Comparison of ENCODE assay signal across 1 cellular context in genomic region chr17:75855310-75856061, GRCh38.
TF ChIP-seq lines count a peak whose summit lies in the region.

Gene WBP2, minus strand, starts transcription at chr17:75855335. Its CDS starts 38 bp downstream, at chr17:75855297.

TF ChIP-seq in HepG2, 621 proteins besides CTCF, POLR2A, EP300 and RAD21 (continued from another document and continues in another):
- TF ChIP-seq ZNF639 (CRISPR knock-in tag; conservative IDR thresholded peaks at IDR 0.05) (no peak; the same call in 1 of the 2 replicates), ZSCAN9 (CRISPR knock-in tag; IDR thresholded peaks at IDR 0.05; ENCODE audit: borderline replicate concordance) (peak; percentile 87), ZNF569 (CRISPR knock-in tag; IDR thresholded peaks at IDR 0.05; ENCODE audit: borderline replicate concordance) (peak; percentile 98; the same call in 1 of the 2 replicates), ZNF580 (CRISPR knock-in tag; IDR thresholded peaks at IDR 0.05; ENCODE audit: borderline replicate concordance, low read depth) (peak; percentile 77; the same call in 1 of the 2 replicates), IKZF1 (IDR thresholded peaks at IDR 0.05) (no peak), ZNF766 (CRISPR knock-in tag; IDR thresholded peaks at IDR 0.05; ENCODE audit: borderline replicate concordance) (peak; percentile 82), PBX2 (CRISPR knock-in tag; IDR thresholded peaks at IDR 0.05) (no peak), HOXA3 (CRISPR knock-in tag; IDR thresholded peaks at IDR 0.05) (peak; percentile 60), TMF1 (CRISPR knock-in tag; IDR thresholded peaks at IDR 0.05; ENCODE audit: low read depth) (peak; percentile 69), ZBTB44 (CRISPR knock-in tag; IDR thresholded peaks at IDR 0.05) (no peak; the same call in 1 of the 2 replicates), ZNF609 (CRISPR knock-in tag; IDR thresholded peaks at IDR 0.05; ENCODE audit: borderline replicate concordance) (peak; percentile 78), PCBP1 (IDR thresholded peaks at IDR 0.05; ENCODE audit: borderline replicate concordance, low read depth, low read length) (0 out of 2 replicates have a peak, but pooled peaks have one; percentile 58), ZNF652 (CRISPR knock-in tag; IDR thresholded peaks at IDR 0.05; ENCODE audit: borderline replicate concordance, low read depth) (0 out of 2 replicates have a peak, but pooled peaks have one; percentile 39), NFYB (CRISPR knock-in tag; IDR thresholded peaks at IDR 0.05) (peak; percentile 88), ZNF788 (CRISPR knock-in tag; IDR thresholded peaks at IDR 0.05; ENCODE audit: borderline replicate concordance) (peak; percentile 81; the same call in 1 of the 2 replicates), ZNF101 (CRISPR knock-in tag; IDR thresholded peaks at IDR 0.05; ENCODE audit: borderline replicate concordance, low read depth) (no peak), ZNF280D (CRISPR knock-in tag; IDR thresholded peaks at IDR 0.05) (no peak), ELF4 (CRISPR knock-in tag; IDR thresholded peaks at IDR 0.05; ENCODE audit: borderline replicate concordance) (no peak; the same call in none of the 2 replicates), ZBTB49 (CRISPR knock-in tag; IDR thresholded peaks at IDR 0.05; ENCODE audit: borderline replicate concordance) (no peak), DDIT3 (CRISPR knock-in tag; IDR thresholded peaks at IDR 0.05) (no peak), NPAS2 (CRISPR knock-in tag; IDR thresholded peaks at IDR 0.05; ENCODE audit: borderline replicate concordance) (no peak), SYNCRIP (IDR thresholded peaks at IDR 0.05; ENCODE audit: insufficient read depth, low read depth, low read length) (no peak), MYNN (CRISPR knock-in tag; IDR thresholded peaks at IDR 0.05; ENCODE audit: low read depth) (peak; percentile 45; the same call in 1 of the 2 replicates), ZNF530 (CRISPR knock-in tag; IDR thresholded peaks at IDR 0.05; ENCODE audit: low read depth) (no peak), ZSCAN5A (CRISPR knock-in tag; IDR thresholded peaks at IDR 0.05; ENCODE audit: borderline replicate concordance) (peak; percentile 70; the same call in 1 of the 2 replicates), SRSF4 (IDR thresholded peaks at IDR 0.05; ENCODE audit: low read depth, low read length, poor library complexity, severe bottlenecking) (no peak), IRF9 (CRISPR knock-in tag; IDR thresholded peaks at IDR 0.05; ENCODE audit: borderline replicate concordance) (peak; percentile 47), HIC2 (CRISPR knock-in tag; IDR thresholded peaks at IDR 0.05; ENCODE audit: low read depth) (no peak), ZBTB39 (CRISPR knock-in tag; IDR thresholded peaks at IDR 0.05) (no peak), DNMT3B (CRISPR knock-in tag; conservative IDR thresholded peaks at IDR 0.05) (0 out of 2 replicates have a peak, but pooled peaks have one; percentile 56), RARG (CRISPR knock-in tag; IDR thresholded peaks at IDR 0.05; ENCODE audit: low read depth) (no peak)
